In genomic region chrX:150767475-150768131, GRCh38 we compare ENCODE assay signal across 9 cellular contexts.
DNase-seq lines count a peak whose midpoint lies in the region; ATAC-seq and TF ChIP-seq lines count a peak whose summit lies in the region.
"Had no signal": no experiment of that assay in that cellular context is flagged by ENCODE, and none has a peak within 500 bp of the region (broad histone marks: within the 10 kb centered on the region; RNA-seq: fewer than 3 reads in every experiment).

No MANE protein-coding gene starts in this region.

- H3K27ac Mint-ChIP-seq in activated naive CD4-positive, alpha-beta T cell treated with anti-CD3 and anti-CD28 coated beads, Interleukin-2, amount 50 U/mL, for 72 hours: no peak overlapping the region
- no peak overlapping the region for H3K27ac Mint-ChIP-seq in activated naive CD4-positive, alpha-beta T cell treated with anti-CD3 and anti-CD28 coated beads, Interleukin-2, amount 10 ng/mL, durations not matched to agents 7 days and 5 days
- peak overlapping the region in 1 of 2 donors; percentile 33 for H3K27ac Mint-ChIP-seq in stimulated activated naive CD8-positive, alpha-beta T cell treated with anti-CD3 and anti-CD28 coated beads, Interleukin-15, amount 100 ng/mL, for 72 hours
- H3K27ac Mint-ChIP-seq: T-helper 2 cell treated with Interferon-gamma antibody and Interleukin-4, amounts not matched to agents 5 μg/mL and 100 μg/mL, for 36 hours had no signal

- H3K4me3 Mint-ChIP-seq in activated naive CD4-positive, alpha-beta T cell treated with anti-CD3 and anti-CD28 coated beads, Interleukin-2, amount 10 ng/mL, durations not matched to agents 7 days and 5 days: no peak overlapping the region
- no peak overlapping the region for H3K4me3 Mint-ChIP-seq in stimulated activated naive CD8-positive, alpha-beta T cell treated with anti-CD3 and anti-CD28 coated beads, Interleukin-15, amount 100 ng/mL, for 72 hours
- H3K4me3 Mint-ChIP-seq: T-helper 2 cell treated with Interferon-gamma antibody and Interleukin-4, amounts not matched to agents 5 μg/mL and 100 μg/mL, for 36 hours had no signal

- in situ Hi-C loops in Panc1 (cut with HindIII; ENCODE audit: low pct_unique_long_range_greater_than_20kb, low sequenced_read_pairs): no loop called here

- CTCF ChIA-PET in activated naive CD4-positive, alpha-beta T cell treated with anti-CD3 and anti-CD28 coated beads, Interleukin-2, amount 10 ng/mL, durations not matched to agents 7 days and 5 days (lab: Charles Lee): interaction anchor here (0.9 to 12.4 kb wide), 2 partner anchors 12 to 314 kb away, joined by 3 to 112 read pairs; no protein-coding TSS in a partner anchor
- CTCF ChIA-PET in Panc1 (lab: Charles Lee): no interaction called here

- H3K9me3 ChIP-seq in Panc1 (ENCODE audit: control insufficient read depth, insufficient read depth, low read depth, low read length): no peaks in the 10 kb centered on the region

- BruUV-seq in Panc1 (replicated peaks; lab: Mats Ljungman, UMichigan): TSS peak; percentile 86

- no peak for TF ChIP-seq CTCF in Panc1 (IDR thresholded peaks at IDR 0.05)

- POLR2A ChIA-PET in Panc1 (lab: Charles Lee): interaction anchor here (0.5 kb wide), 1 partner anchor 227 kb away, joined by 5 read pairs; no protein-coding TSS in a partner anchor

- no peaks in the 10 kb centered on the region for H3K4me1 Mint-ChIP-seq in activated naive CD4-positive, alpha-beta T cell treated with anti-CD3 and anti-CD28 coated beads, Interleukin-2, amount 10 ng/mL, durations not matched to agents 7 days and 5 days
- H3K4me1 Mint-ChIP-seq in stimulated activated naive CD8-positive, alpha-beta T cell treated with anti-CD3 and anti-CD28 coated beads, Interleukin-15, amount 100 ng/mL, for 72 hours: peaks cover 6% of the 10 kb centered on the region

- H3K9me3 Mint-ChIP-seq in activated naive CD4-positive, alpha-beta T cell treated with anti-CD3 and anti-CD28 coated beads, Interleukin-2, amount 50 U/mL, for 72 hours: no peaks in the 10 kb centered on the region
- H3K9me3 Mint-ChIP-seq in activated naive CD4-positive, alpha-beta T cell treated with anti-CD3 and anti-CD28 coated beads, Interleukin-2, amount 10 ng/mL, durations not matched to agents 7 days and 5 days: no peaks in the 10 kb centered on the region
- no peaks in the 10 kb centered on the region for H3K9me3 Mint-ChIP-seq in stimulated activated naive CD8-positive, alpha-beta T cell treated with anti-CD3 and anti-CD28 coated beads, Interleukin-15, amount 100 ng/mL, for 72 hours
- H3K9me3 Mint-ChIP-seq: T-helper 2 cell treated with Interferon-gamma antibody and Interleukin-4, amounts not matched to agents 5 μg/mL and 100 μg/mL, for 36 hours had no signal

- no peaks in the 10 kb centered on the region for H3K27me3 Mint-ChIP-seq in activated naive CD4-positive, alpha-beta T cell treated with anti-CD3 and anti-CD28 coated beads, Interleukin-2, amount 10 ng/mL, durations not matched to agents 7 days and 5 days
- no peaks in the 10 kb centered on the region for H3K27me3 Mint-ChIP-seq in stimulated activated naive CD8-positive, alpha-beta T cell treated with anti-CD3 and anti-CD28 coated beads, Interleukin-15, amount 100 ng/mL, for 72 hours

- intact Hi-C loops in Panc1 (cut with micrococcal nuclease; ENCODE audit: unreplicated experiment): no loop called here

- no peaks in the 10 kb centered on the region for H3K36me3 Mint-ChIP-seq in activated naive CD4-positive, alpha-beta T cell treated with anti-CD3 and anti-CD28 coated beads, Interleukin-2, amount 50 U/mL, for 72 hours
- H3K36me3 Mint-ChIP-seq in activated naive CD4-positive, alpha-beta T cell treated with anti-CD3 and anti-CD28 coated beads, Interleukin-2, amount 10 ng/mL, durations not matched to agents 7 days and 5 days: peaks cover 2% of the 10 kb centered on the region

- DNase-seq in activated naive CD4-positive, alpha-beta T cell treated with anti-CD3 and anti-CD28 coated beads, Interleukin-2, amount 50 U/mL, for 72 hours (ENCODE audit: low spot score in 2 of 2): no peak
- DNase-seq in activated naive CD4-positive, alpha-beta T cell treated with anti-CD3 and anti-CD28 coated beads, Interleukin-2, amount 10 ng/mL, durations not matched to agents 7 days and 5 days: no peak
- no peak for DNase-seq in Panc1 (ENCODE audit: low read depth, low spot score)
- peak; percentile 5 to 6 for DNase-seq in erythroblast (lab: John Stamatoyannopoulos, UW)
- peak in 1 of 2 donors; percentile 18 for DNase-seq in stimulated activated naive CD8-positive, alpha-beta T cell treated with anti-CD3 and anti-CD28 coated beads, Interleukin-15, amount 100 ng/mL, for 72 hours
- DNase-seq in NK-92 (lab: John Stamatoyannopoulos, UW; ENCODE audit: unreplicated experiment): no peak
- DNase-seq in activated CD4-positive, alpha-beta T cell treated with anti-CD3 and anti-CD28 coated beads for 1 hour: no peak

- no peak for TF ChIP-seq POLR2A in erythroblast (IDR thresholded peaks at IDR 0.05; ENCODE audit: low read length)

- no peak overlapping the region for H3K4me3 ChIP-seq in Panc1 (ENCODE audit: low read depth in 2 of 2, low read length in 2 of 2)

- no peaks in the 10 kb centered on the region for H3K4me1 ChIP-seq in Panc1 (ENCODE audit: control insufficient read depth, insufficient read depth, low read length)

- H3K36me3 ChIP-seq in Panc1 (ENCODE audit: control insufficient read depth, insufficient read depth, low read length): no peaks in the 10 kb centered on the region; the same call in 1 of the 2 replicates

- H3K27me3 ChIP-seq in Panc1 (ENCODE audit: control insufficient read depth, insufficient read depth, low read length): no peaks in the 10 kb centered on the region

- ATAC-seq in activated naive CD4-positive, alpha-beta T cell treated with anti-CD3 and anti-CD28 coated beads, Interleukin-2, amount 50 U/mL, for 72 hours: peak; percentile 65 to 68
- no peak for ATAC-seq in Panc1
- ATAC-seq in stimulated activated naive CD8-positive, alpha-beta T cell treated with anti-CD3 and anti-CD28 coated beads, Interleukin-15, amount 100 ng/mL, for 72 hours: peak; percentile 74
- ATAC-seq in GM21528 (IDR thresholded peaks at IDR 0.05; ENCODE audit: low FRiP score, unreplicated experiment): no peak

- no peak overlapping the region for H3K27ac ChIP-seq in Panc1 (ENCODE audit: low read length)

Comparison
In these comparisons a context has a peak if more than half of its experiments do, and no peak if none do; other contexts are left out.
1. ATAC-seq: peak in activated naive CD4-positive, alpha-beta T cell treated with anti-CD3 and anti-CD28 coated beads, Interleukin-2, amount 50 U/mL, for 72 hours (2 of 2) and stimulated activated naive CD8-positive, alpha-beta T cell treated with anti-CD3 and anti-CD28 coated beads, Interleukin-15, amount 100 ng/mL, for 72 hours (single experiment); none in Panc1 (single experiment) and GM21528 (single experiment).
2. DNase-seq: peak in erythroblast (2 of 2); none in activated naive CD4-positive, alpha-beta T cell treated with anti-CD3 and anti-CD28 coated beads, Interleukin-2, amount 50 U/mL, for 72 hours (0 of 2), activated naive CD4-positive, alpha-beta T cell treated with anti-CD3 and anti-CD28 coated beads, Interleukin-2, amount 10 ng/mL, durations not matched to agents 7 days and 5 days (single experiment), Panc1 (single experiment), NK-92 (single experiment) and activated CD4-positive, alpha-beta T cell treated with anti-CD3 and anti-CD28 coated beads for 1 hour (single experiment).